ENCODE assay signal across 9 cellular contexts in genomic region chr1:235883261-235883927, GRCh38. TPM values are rescaled to one million over a fixed set of nuclear protein-coding genes. Genes with fewer than 3 reads are reported as not detected.
DNase-seq lines count a peak whose midpoint lies in the region; ATAC-seq, FAIRE-seq and TF ChIP-seq lines count a peak whose summit lies in the region.
"Had no signal": no experiment of that assay in that cellular context is flagged by ENCODE, and none has a peak within 500 bp of the region (broad histone marks: within the 10 kb centered on the region; RNA-seq: fewer than 3 reads in every experiment).

No MANE protein-coding gene starts in this region.

- H3K27me3 Mint-ChIP-seq in activated CD4-positive, alpha-beta T cell treated with anti-CD3 and anti-CD28 coated beads for 36 hours = no peaks in the 10 kb centered on the region
- H3K27me3 Mint-ChIP-seq in activated CD4-positive, alpha-beta T cell treated with anti-CD3 and anti-CD28 coated beads, Interleukin-2, amount 10 ng/mL, durations not matched to agents 7 days and 5 days = no peaks in the 10 kb centered on the region

- SMC1A ChIA-PET in GM12878 (lab: Charles Lee; ENCODE audit: uncharacterized antibody, unreplicated experiment) = interaction anchor here (0.8 to 6.0 kb wide), 16 partner anchors 9 to 116 kb away, joined by 3 to 84 read pairs (median 6); partner anchors contain the start of gene LYST

- H3K9me3 ChIP-seq in GM12878 (replicated peaks; ENCODE audit: control insufficient read depth, insufficient read depth, low read length) = no peaks in the 10 kb centered on the region; the same call in 2 of the 3 replicates

- WGBS in GM12878 (ENCODE audit: insufficient coverage, insufficient replicate concordance, low lambda C conversion rate, missing lambda C conversion rate) = 1% methylated on average over 12 of the region's 12 CpGs

- RAD21 ChIA-PET in GM12878 (lab: Charles Lee; ENCODE audit: unreplicated experiment) = interaction anchor here (0.8 to 8.3 kb wide), 8 partner anchors 11 to 110 kb away, joined by 3 to 52 read pairs (median 4); partner anchors contain the start of gene LYST

- peak overlapping the region; percentile 40 for H3K4me3 Mint-ChIP-seq in activated CD4-positive, alpha-beta T cell treated with anti-CD3 and anti-CD28 coated beads for 36 hours
- H3K4me3 Mint-ChIP-seq in activated CD4-positive, alpha-beta T cell treated with anti-CD3 and anti-CD28 coated beads, Interleukin-2, amount 10 ng/mL, durations not matched to agents 7 days and 5 days = no peak overlapping the region

- H3K36me3 Mint-ChIP-seq in activated CD4-positive, alpha-beta T cell treated with anti-CD3 and anti-CD28 coated beads for 36 hours (ENCODE audit: low read depth) = no peaks in the 10 kb centered on the region
- no peaks in the 10 kb centered on the region for H3K36me3 Mint-ChIP-seq in activated CD4-positive, alpha-beta T cell treated with anti-CD3 and anti-CD28 coated beads, Interleukin-2, amount 10 ng/mL, durations not matched to agents 7 days and 5 days (ENCODE audit: low read depth)

- H3K36me3 ChIP-seq in GM12878 (ENCODE audit: control insufficient read depth in 2 of 2, insufficient read depth in 2 of 2, low read length in 1 of 2) = no peaks in the 10 kb centered on the region

- peak; percentile 57 for DNase-seq in activated CD4-positive, alpha-beta T cell treated with anti-CD3 and anti-CD28 coated beads for 36 hours
- no peak for DNase-seq in activated CD4-positive, alpha-beta T cell treated with anti-CD3 and anti-CD28 coated beads, Interleukin-2, amount 10 ng/mL, durations not matched to agents 7 days and 5 days
- DNase-seq in NCI-H1092 (lab: John Stamatoyannopoulos, UW) = peak; percentile 70
- peak; percentile 76 for DNase-seq in GM12878 (ENCODE audit: low read depth, low spot score)
- DNase-seq in iPS-NIHi11 (ENCODE audit: low spot score) = peak; percentile 24
- peak; percentile 99 for DNase-seq in stromal cell of bone marrow (ENCODE audit: low read depth)
- DNase-seq in 8988T = no peak
- DNase-seq: DND-41 had no signal

- H2AFZ ChIP-seq in GM12878 (ENCODE audit: control insufficient read depth, low read depth, low read length) = peak overlapping the region; percentile 41

- peaks cover 36% of the 10 kb centered on the region for H3K4me1 ChIP-seq in GM12878 (ENCODE audit: control insufficient read depth, insufficient read depth, low read length)

- no peak for TF ChIP-seq RAD21 in GM12878 (IDR thresholded peaks at IDR 0.05; ENCODE audit: insufficient read depth, low read depth, low read length)

- peak; percentile 3 for ATAC-seq in activated CD4-positive, alpha-beta T cell treated with anti-CD3 and anti-CD28 coated beads for 36 hours
- ATAC-seq in GM12878 = peak; percentile 50
- ATAC-seq in GM19351 (IDR thresholded peaks at IDR 0.05; ENCODE audit: unreplicated experiment) = no peak

- H3K79me2 ChIP-seq in GM12878 (ENCODE audit: control insufficient read depth, insufficient read depth, low read length) = peaks cover 38% of the 10 kb centered on the region

- TSS peak; percentile 84 for BruUV-seq in GM12878 (replicated peaks; lab: Mats Ljungman, UMichigan)

- H3K4me1 Mint-ChIP-seq in activated CD4-positive, alpha-beta T cell treated with anti-CD3 and anti-CD28 coated beads for 36 hours = peaks cover 49% of the 10 kb centered on the region
- peaks cover 38% of the 10 kb centered on the region for H3K4me1 Mint-ChIP-seq in activated CD4-positive, alpha-beta T cell treated with anti-CD3 and anti-CD28 coated beads, Interleukin-2, amount 10 ng/mL, durations not matched to agents 7 days and 5 days

- intact Hi-C loops in activated CD4-positive, alpha-beta T cell treated with anti-CD3 and anti-CD28 coated beads for 36 hours (cut with DNase I, micrococcal nuclease) = no loop called here
- intact Hi-C loops in GM12878 (cut with micrococcal nuclease; ENCODE audit: unreplicated experiment) = loop anchor here (5.0 kb wide), 2 partner anchors 69 to 114 kb away; no protein-coding TSS in a partner anchor

- no peak for TF ChIP-seq POLR2A in GM12878 (IDR thresholded peaks at IDR 0.05; ENCODE audit: low read depth, low read length)

- POLR2A ChIA-PET in activated CD4-positive, alpha-beta T cell treated with anti-CD3 and anti-CD28 coated beads for 36 hours (lab: Charles Lee) = interaction anchor here (0.7 to 1.0 kb wide), 2 partner anchors 25 to 147 kb away, joined by 3 read pairs; no protein-coding TSS in a partner anchor
- POLR2A ChIA-PET in activated CD4-positive, alpha-beta T cell treated with anti-CD3 and anti-CD28 coated beads, Interleukin-2, amount 10 ng/mL, durations not matched to agents 7 days and 5 days (lab: Charles Lee) = no interaction called here
- POLR2A ChIA-PET in GM12878 (lab: Charles Lee) = interaction anchor here (1.0 to 6.0 kb wide), 5 partner anchors 11 to 71 kb away, joined by 3 to 64 read pairs (median 5); partner anchors contain the start of gene LYST

- no peaks in the 10 kb centered on the region for H4K20me1 ChIP-seq in GM12878 (ENCODE audit: control insufficient read depth, insufficient read depth)

- H3K9ac ChIP-seq in GM12878 (ENCODE audit: control insufficient read depth, insufficient read depth, low read length) = peak overlapping the region; percentile 19

- no peaks in the 10 kb centered on the region for H3K27me3 ChIP-seq in GM12878 (replicated peaks in 1 of 2; ENCODE audit: control insufficient read depth in 2 of 2, insufficient read depth in 2 of 2, low read length in 1 of 2)

- peak overlapping the region; percentile 71 for H3K27ac ChIP-seq in GM12878 (ENCODE audit: control insufficient read depth, insufficient read depth)

- H3K9me3 Mint-ChIP-seq in activated CD4-positive, alpha-beta T cell treated with anti-CD3 and anti-CD28 coated beads for 36 hours (ENCODE audit: low read depth) = no peaks in the 10 kb centered on the region
- no peaks in the 10 kb centered on the region for H3K9me3 Mint-ChIP-seq in activated CD4-positive, alpha-beta T cell treated with anti-CD3 and anti-CD28 coated beads, Interleukin-2, amount 10 ng/mL, durations not matched to agents 7 days and 5 days

- TF ChIP-seq CTCF in GM12878 (IDR thresholded peaks at IDR 0.05 in 2 of 3, conservative IDR thresholded peaks at IDR 0.05 in 1 of 3; ENCODE audit: control insufficient read depth in 2 of 3, extremely low read depth in 1 of 3, insufficient read depth in 1 of 3, low read depth in 3 of 3, low read length in 3 of 3) = no peak

- peak; percentile 56 for FAIRE-seq in GM12878 (lab: Jason Lieb, UNC)

- in situ Hi-C loops in GM12878 (cut with MboI) = loop anchor here (10.0 kb wide), 2 partner anchors 271 to 401 kb away; partner anchors contain the start of gene ERO1B

- no peak for TF ChIP-seq EP300 in GM12878 (IDR thresholded peaks at IDR 0.05; ENCODE audit: borderline replicate concordance in 1 of 2, control insufficient read depth in 1 of 2, low read depth in 2 of 2, low read length in 2 of 2)

- H3K4me2 ChIP-seq in GM12878 (ENCODE audit: control insufficient read depth, insufficient read depth) = peak overlapping the region; percentile 9

- CTCF ChIA-PET in activated CD4-positive, alpha-beta T cell treated with anti-CD3 and anti-CD28 coated beads for 36 hours (lab: Charles Lee) = interaction anchor here (0.7 to 1.8 kb wide), 4 partner anchors 8 to 41 kb away, joined by 3 to 5 read pairs (median 4); no protein-coding TSS in a partner anchor
- CTCF ChIA-PET in activated CD4-positive, alpha-beta T cell treated with anti-CD3 and anti-CD28 coated beads, Interleukin-2, amount 10 ng/mL, durations not matched to agents 7 days and 5 days (lab: Charles Lee) = interaction anchor here (0.9 to 1.2 kb wide), 4 partner anchors 13 to 59 kb away, joined by 3 to 4 read pairs (median 3); no protein-coding TSS in a partner anchor
- CTCF ChIA-PET in GM12878 (lab: Yijun Ruan, JAX) = interaction anchor here (0.6 to 2.3 kb wide), 5 partner anchors 14 to 88 kb away, joined by 3 to 10 read pairs (median 5); no protein-coding TSS in a partner anchor

- peak overlapping the region; percentile 33 for H3K4me3 ChIP-seq in GM12878

- H3K27ac Mint-ChIP-seq in activated CD4-positive, alpha-beta T cell treated with anti-CD3 and anti-CD28 coated beads for 36 hours = peak overlapping the region; percentile 24
- H3K27ac Mint-ChIP-seq in activated CD4-positive, alpha-beta T cell treated with anti-CD3 and anti-CD28 coated beads, Interleukin-2, amount 10 ng/mL, durations not matched to agents 7 days and 5 days = no peak overlapping the region

TF ChIP-seq in GM12878, 131 proteins besides CTCF, POLR2A, EP300 and RAD21 (continues in another document):
- TF ChIP-seq YBX1 (IDR thresholded peaks at IDR 0.05) = no peak
- TF ChIP-seq BCL11A (IDR thresholded peaks at IDR 0.05; ENCODE audit: low read depth, low read length) = peak; percentile 46; the same call in 1 of the 2 replicates

RNA-seq across cellular contexts. Expression of gene LYST, which starts 16.7 kb away (rescaled TPM):
- 10 to 100 TPM; 28.1 to 32.3 TPM for total RNA-seq in activated CD4-positive, alpha-beta T cell treated with anti-CD3 and anti-CD28 coated beads for 36 hours
- 10 to 100 TPM; 24.7 to 26.8 TPM for total RNA-seq in activated CD4-positive, alpha-beta T cell treated with anti-CD3 and anti-CD28 coated beads, Interleukin-2, amount 10 ng/mL, durations not matched to agents 7 days and 5 days
- 162 and 169 TPM in 2 replicates for total RNA-seq in GM12878 (2013; cell fraction: nucleolus; rRNA removed)
- 8.8 and 9.7 TPM in 2 replicates for total RNA-seq in GM12878 (2014; rRNA removed)
- 6.5 and 7.9 TPM in 2 replicates for total RNA-seq in GM12878 (2014; rRNA removed; fragmentation: Illumina TruSeq; extraction: Trizol)
- total RNA-seq in GM12878 (2021) = 6.5 and 9.7 TPM in 2 replicates
- 2.3 TPM for polyA plus RNA-seq in GM12878 (2011; ENCODE audit: low read depth)
- 28.1 and 34.2 TPM in 2 replicates for polyA plus RNA-seq in GM12878 (2011; rRNA removed)
- polyA plus RNA-seq in GM12878 (2011; cell fraction: cytosol; rRNA removed) = 14.0 and 15.9 TPM in 2 replicates
- polyA plus RNA-seq in GM12878 (2011; cell fraction: nucleus; rRNA removed) = 30.5 and 30.7 TPM in 2 replicates
- 4.2 and 4.3 TPM in 2 replicates for polyA plus RNA-seq in GM12878 (2012)
- 6.1 and 12.4 TPM in 2 replicates for polyA plus RNA-seq in GM12878 (2014; fragmentation: Illumina TruSeq; extraction: Trizol)
- polyA plus RNA-seq in GM12878 (2014; fragmentation: Nextera tagmentation; extraction: Ambion mirVana) = 1 to 10 TPM; 3.7 to 5.2 TPM
- 4.1 and 4.8 TPM in 2 replicates for polyA plus RNA-seq in GM12878 (2014; rRNA removed)
- 1 to 10 TPM; 3.3 to 3.9 TPM for polyA plus RNA-seq in GM12878 (2016; fragmentation: Nextera tagmentation; extraction: Ambion mirVana)
- 91.2 and 123 TPM in 2 replicates for polyA minus RNA-seq in GM12878 (2011; rRNA and poly(A)+ RNA removed)
- polyA minus RNA-seq in GM12878 (2011; cell fraction: cytosol; rRNA and poly(A)+ RNA removed) = 13.1 and 15.3 TPM in 2 replicates
- polyA minus RNA-seq in GM12878 (2011; cell fraction: nucleus; rRNA and poly(A)+ RNA removed) = 94.7 and 122 TPM in 2 replicates

Comparison
In these comparisons a context has a peak if more than half of its experiments do, and no peak if none do; other contexts are left out.
1. DNase-seq: peak in activated CD4-positive, alpha-beta T cell treated with anti-CD3 and anti-CD28 coated beads for 36 hours (single experiment), NCI-H1092 (single experiment), GM12878 (single experiment), iPS-NIHi11 (single experiment) and stromal cell of bone marrow (single experiment); none in activated CD4-positive, alpha-beta T cell treated with anti-CD3 and anti-CD28 coated beads, Interleukin-2, amount 10 ng/mL, durations not matched to agents 7 days and 5 days (single experiment) and 8988T (single experiment).